ENCODE assay signal across 1 cellular context in the genomic region with DNA sequence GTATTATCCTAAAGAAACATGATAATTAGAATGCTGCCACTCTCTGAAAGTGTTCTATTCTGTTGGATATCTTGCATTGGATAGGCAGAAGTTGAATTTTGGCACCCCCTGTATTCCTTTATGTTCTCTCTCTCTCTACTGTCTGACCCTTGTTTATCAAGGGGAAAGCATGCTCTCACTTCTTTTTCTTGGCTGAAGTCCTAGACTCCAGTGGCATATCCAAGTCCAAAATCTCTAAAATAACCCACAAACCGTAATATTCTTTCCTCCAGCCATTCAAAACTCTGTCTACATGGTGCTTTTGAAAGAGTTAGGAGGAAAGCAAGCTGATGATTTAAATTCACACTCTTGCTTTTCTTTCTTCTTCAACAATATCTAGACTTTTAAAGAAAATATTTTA.
TF ChIP-seq lines count a peak whose summit lies in the region.

No MANE protein-coding gene starts in this region.

TF ChIP-seq in SK-N-SH treated with all-trans-retinoic acid at 6 μM for 48 hours, 23 proteins besides CTCF, POLR2A, EP300 and RAD21 (continued from another document):
- TF ChIP-seq, protein P1, sequence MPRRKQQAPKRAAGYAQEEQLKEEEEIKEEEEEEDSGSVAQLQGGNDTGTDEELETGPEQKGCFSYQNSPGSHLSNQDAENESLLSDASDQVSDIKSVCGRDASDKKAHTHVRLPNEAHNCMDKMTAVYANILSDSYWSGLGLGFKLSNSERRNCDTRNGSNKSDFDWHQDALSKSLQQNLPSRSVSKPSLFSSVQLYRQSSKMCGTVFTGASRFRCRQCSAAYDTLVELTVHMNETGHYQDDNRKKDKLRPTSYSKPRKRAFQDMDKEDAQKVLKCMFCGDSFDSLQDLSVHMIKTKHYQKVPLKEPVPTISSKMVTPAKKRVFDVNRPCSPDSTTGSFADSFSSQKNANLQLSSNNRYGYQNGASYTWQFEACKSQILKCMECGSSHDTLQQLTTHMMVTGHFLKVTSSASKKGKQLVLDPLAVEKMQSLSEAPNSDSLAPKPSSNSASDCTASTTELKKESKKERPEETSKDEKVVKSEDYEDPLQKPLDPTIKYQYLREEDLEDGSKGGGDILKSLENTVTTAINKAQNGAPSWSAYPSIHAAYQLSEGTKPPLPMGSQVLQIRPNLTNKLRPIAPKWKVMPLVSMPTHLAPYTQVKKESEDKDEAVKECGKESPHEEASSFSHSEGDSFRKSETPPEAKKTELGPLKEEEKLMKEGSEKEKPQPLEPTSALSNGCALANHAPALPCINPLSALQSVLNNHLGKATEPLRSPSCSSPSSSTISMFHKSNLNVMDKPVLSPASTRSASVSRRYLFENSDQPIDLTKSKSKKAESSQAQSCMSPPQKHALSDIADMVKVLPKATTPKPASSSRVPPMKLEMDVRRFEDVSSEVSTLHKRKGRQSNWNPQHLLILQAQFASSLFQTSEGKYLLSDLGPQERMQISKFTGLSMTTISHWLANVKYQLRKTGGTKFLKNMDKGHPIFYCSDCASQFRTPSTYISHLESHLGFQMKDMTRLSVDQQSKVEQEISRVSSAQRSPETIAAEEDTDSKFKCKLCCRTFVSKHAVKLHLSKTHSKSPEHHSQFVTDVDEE (CRISPR knock-in tag; IDR thresholded peaks at IDR 0.05), result no peak
- TF ChIP-seq CSDC2 (CRISPR knock-in tag; IDR thresholded peaks at IDR 0.05) (no peak), ISL1 (CRISPR knock-in tag; IDR thresholded peaks at IDR 0.05) (no peak)
TF ChIP-seq in SK-N-SH treated with all-trans-retinoic acid at 6 μM for 48 hours: peak in this region for 0.
